Comparison of ENCODE assay signal across 13 cellular contexts in genomic region chr1:227372662-227373061, GRCh38. TPM values are rescaled to one million over a fixed set of nuclear protein-coding genes. Genes with fewer than 3 reads are reported as not detected.
DNase-seq lines count a peak whose midpoint lies in the region; ATAC-seq and TF ChIP-seq lines count a peak whose summit lies in the region.
"Had no signal": no experiment of that assay in that cellular context is flagged by ENCODE, and none has a peak within 500 bp of the region (broad histone marks: within the 10 kb centered on the region; RNA-seq: fewer than 3 reads in every experiment).

No MANE protein-coding gene starts in this region.

- no peak overlapping the region for H3K4me3 Mint-ChIP-seq in immature natural killer cell
- H3K4me3 Mint-ChIP-seq in GM23338 = no peak overlapping the region
- H3K4me3 Mint-ChIP-seq: activated B cell treated with CpG ODN at 0.5 μM for 24 hours; mesothelial cell of epicardium; stimulated activated naive B cell treated with anti-CD40 and anti-IgM and Interleukin-4, amounts not matched to agents 10 μg/mL and 1 μg/mL and 100 μg/mL, for 72 hours had no signal

- no peak overlapping the region for H3K4me3 ChIP-seq in PC-3 (ENCODE audit: low read length)
- no peak overlapping the region for H3K4me3 ChIP-seq in GM23338

- POLR2A ChIA-PET in PC-3 (lab: Charles Lee; ENCODE audit: unreplicated experiment) = no interaction called here

- H3K4me2 ChIP-seq in PC-3 (ENCODE audit: low read length) = peak overlapping the region; percentile 72
- no peak overlapping the region for H3K4me2 ChIP-seq in GM23338

- H2AFZ ChIP-seq in PC-3 (ENCODE audit: low read length) (no peak overlapping the region), GM23338 (no peak overlapping the region)

- DNase-seq in left cardiac atrium (peak; percentile 35), cardiac septum (ENCODE audit: low spot score) (no peak), PC-3 (peak; percentile 98), fibroblast of gingiva (ENCODE audit: low read depth) (peak; percentile 75), immature natural killer cell (no peak), GM23338 (ENCODE audit: low spot score) (no peak)
- DNase-seq: activated B cell treated with CpG ODN at 0.5 μM for 24 hours; stimulated activated CD4-positive, alpha-beta T cell treated with anti-CD3 and anti-CD28 coated beads, Interleukin-4, amount 100 ng/mL, for 1 hour; stimulated activated naive B cell treated with anti-CD40 and anti-IgM and Interleukin-4, amounts not matched to agents 10 μg/mL and 1 μg/mL and 100 μg/mL, for 72 hours had no signal

- H3K4me1 ChIP-seq in PC-3 (ENCODE audit: insufficient read depth, low read length) (peaks cover 46% of the 10 kb centered on the region), GM23338 (ENCODE audit: insufficient read depth) (0 out of 2 replicates have a peak, but pooled peaks cover 4% of the 10 kb centered on the region)

- H3K9me3 Mint-ChIP-seq in immature natural killer cell = peaks cover 0 to 3% (median 0%) of the 10 kb centered on the region in 6 donors
- H3K9me3 Mint-ChIP-seq in GM23338 = no peaks in the 10 kb centered on the region; the same call in 2 of the 3 replicates
- H3K9me3 Mint-ChIP-seq: activated B cell treated with CpG ODN at 0.5 μM for 24 hours, mesothelial cell of epicardium had no signal

- peak overlapping the region; percentile 35 for H3K27ac ChIP-seq in PC-3 (ENCODE audit: low read length)
- no peak overlapping the region for H3K27ac ChIP-seq in GM23338 (ENCODE audit: low read depth)

- no peaks in the 10 kb centered on the region for H3K27me3 ChIP-seq in PC-3 (ENCODE audit: low read length)
- H3K27me3 ChIP-seq in GM23338 (ENCODE audit: insufficient read depth) = no peaks in the 10 kb centered on the region

- H3K9ac ChIP-seq in PC-3 (ENCODE audit: low read length) = no peak overlapping the region

- H3K79me2 ChIP-seq in PC-3 (ENCODE audit: low read length) = no peaks in the 10 kb centered on the region
- no peaks in the 10 kb centered on the region for H3K79me2 ChIP-seq in GM23338 (replicated peaks; ENCODE audit: insufficient read depth)

- CTCF ChIA-PET in PC-3 (lab: Charles Lee) = no interaction called here

- H3K9me3 ChIP-seq in PC-3 (ENCODE audit: low read length) = no peaks in the 10 kb centered on the region

- H3K36me3 ChIP-seq in PC-3 (ENCODE audit: low read depth, low read length) (no peaks in the 10 kb centered on the region), GM23338 (ENCODE audit: insufficient read depth) (no peaks in the 10 kb centered on the region)

- H3K9me2 ChIP-seq in PC-3 (replicated peaks; ENCODE audit: low read length) (no peaks in the 10 kb centered on the region), GM23338 (ENCODE audit: insufficient read depth) (no peaks in the 10 kb centered on the region)

- H3K27me3 Mint-ChIP-seq in immature natural killer cell (ENCODE audit: low read depth in 3 of 3) (peaks cover 2 to 5% (median 3%) of the 10 kb centered on the region in 3 donors), GM23338 (ENCODE audit: insufficient read depth, low read depth, poor library complexity) (no peaks in the 10 kb centered on the region)

- H4K20me1 ChIP-seq in PC-3 (ENCODE audit: low read length) = no peaks in the 10 kb centered on the region
- H4K20me1 ChIP-seq in GM23338 (replicated peaks; ENCODE audit: insufficient read depth) = no peaks in the 10 kb centered on the region

- no peak for TF ChIP-seq CTCF in PC-3 (conservative IDR thresholded peaks at IDR 0.05; ENCODE audit: low read depth, low read length)
- no peak for TF ChIP-seq CTCF in GM23338 (conservative IDR thresholded peaks at IDR 0.05; ENCODE audit: low read depth in 2 of 2)

- H3F3A ChIP-seq in PC-3 (ENCODE audit: low read length, unreplicated experiment) (no peaks in the 10 kb centered on the region), GM23338 (replicated peaks; ENCODE audit: low read depth) (no peaks in the 10 kb centered on the region)

- intact Hi-C loops in left cardiac atrium (cut with DNase I) = no loop called here
- intact Hi-C loops in cardiac septum (cut with DNase I) = no loop called here
- intact Hi-C loops in PC-3 (cut with micrococcal nuclease) = loop anchor here (1.0 to 5.0 kb wide), 3 partner anchors 16 to 135 kb away; no protein-coding TSS in a partner anchor

- H3K27ac Mint-ChIP-seq in immature natural killer cell (no peak overlapping the region), GM23338 (no peak overlapping the region)
- H3K27ac Mint-ChIP-seq: activated B cell treated with CpG ODN at 0.5 μM for 24 hours; mesothelial cell of epicardium; progenitor cell of endocrine pancreas; stimulated activated naive B cell treated with anti-CD40 and anti-IgM and Interleukin-4, amounts not matched to agents 10 μg/mL and 1 μg/mL and 100 μg/mL, for 72 hours had no signal

- BruUV-seq in PC-3 (replicated peaks; lab: Mats Ljungman, UMichigan) = no TSS peak

- H3K4me1 Mint-ChIP-seq in immature natural killer cell = no peaks in the 10 kb centered on the region
- H3K4me1 Mint-ChIP-seq in GM23338 = peaks cover 13% of the 10 kb centered on the region; the same call in 2 of the 3 replicates
- H3K4me1 Mint-ChIP-seq: activated B cell treated with CpG ODN at 0.5 μM for 24 hours; mesothelial cell of epicardium; stimulated activated naive B cell treated with anti-CD40 and anti-IgM and Interleukin-4, amounts not matched to agents 10 μg/mL and 1 μg/mL and 100 μg/mL, for 72 hours had no signal

- ATAC-seq in left cardiac atrium (no peak), PC-3 (peak; percentile 60), HG02610 (IDR thresholded peaks at IDR 0.05; ENCODE audit: unreplicated experiment) (no peak), GM23338 (no peak), GM21423 (IDR thresholded peaks at IDR 0.05; ENCODE audit: unreplicated experiment) (no peak)
- ATAC-seq: stimulated activated naive B cell treated with anti-CD40 and anti-IgM and Interleukin-4, amounts not matched to agents 10 μg/mL and 1 μg/mL and 100 μg/mL, for 72 hours had no signal

- no peaks in the 10 kb centered on the region for H3K36me3 Mint-ChIP-seq in immature natural killer cell
- no peaks in the 10 kb centered on the region for H3K36me3 Mint-ChIP-seq in GM23338 (ENCODE audit: low read depth)
- H3K36me3 Mint-ChIP-seq: mesothelial cell of epicardium; stimulated activated naive B cell treated with anti-CD40 and anti-IgM and Interleukin-4, amounts not matched to agents 10 μg/mL and 1 μg/mL and 100 μg/mL, for 72 hours had no signal

TF ChIP-seq in GM23338, 12 proteins besides CTCF, POLR2A, EP300 and RAD21 (continues in another document):
- TF ChIP-seq POLR2AphosphoS5 (IDR thresholded peaks at IDR 0.05; ENCODE audit: low read depth) (no peak), STAT1 (IDR thresholded peaks at IDR 0.05; ENCODE audit: unreplicated experiment) (no peak), JUNB (IDR thresholded peaks at IDR 0.05; ENCODE audit: unreplicated experiment) (no peak), EZH2phosphoT487 (IDR thresholded peaks at IDR 0.05; ENCODE audit: unreplicated experiment) (no peak), ZNF331 (CRISPR knock-in tag; IDR thresholded peaks at IDR 0.05; ENCODE audit: low read depth) (no peak)

RNA-seq across cellular contexts. Expression of gene CDC42BPA, which starts 54.4 kb away (rescaled TPM):
- total RNA-seq in left cardiac atrium = 10 to 100 TPM; 35.3 to 41.0 TPM
- 33.5 TPM for total RNA-seq in cardiac septum
- total RNA-seq in PC-3 (2014; rRNA removed) = 32.0 and 42.1 TPM in 2 replicates
- under 1 TPM in 2 of 3 donors, not detected in 1; 0.13 to 0.67 TPM for polyA plus RNA-seq in immature natural killer cell
- total RNA-seq in GM23338 (2014; rRNA removed; shearing (Covaris generic)) = 29.4 and 40.1 TPM in 2 replicates
- polyA plus RNA-seq in GM23338 (2016; fragmentation: Nextera tagmentation; extraction: Ambion mirVana) = 12.2 and 17.7 TPM in 2 replicates

Comparison
In these comparisons a context has a peak if more than half of its experiments do, and no peak if none do; other contexts are left out.
1. DNase-seq: peak in left cardiac atrium (single experiment), PC-3 (single experiment) and fibroblast of gingiva (single experiment); none in cardiac septum (single experiment), immature natural killer cell (0 of 3) and GM23338 (single experiment).